Comparison of ENCODE assay signal across 14 cellular contexts in genomic region chr6:5464096-5464885, GRCh38.
DNase-seq lines count a peak whose midpoint lies in the region; ATAC-seq and TF ChIP-seq lines count a peak whose summit lies in the region.
"Had no signal": no experiment of that assay in that cellular context is flagged by ENCODE, and none has a peak within 500 bp of the region (broad histone marks: within the 10 kb centered on the region; RNA-seq: fewer than 3 reads in every experiment).

No MANE protein-coding gene starts in this region.

- H4K12ac ChIP-seq in trophoblast cell (ENCODE audit: low read depth, low read length) = no peak overlapping the region

- no peak overlapping the region for H2BK120ac ChIP-seq in trophoblast cell (ENCODE audit: insufficient read depth, low read length, poor library complexity)

- peak; percentile 58 for ATAC-seq in SK-N-SH treated with all-trans-retinoic acid at 6 μM for 48 hours
- no peak for ATAC-seq in GM19455 (IDR thresholded peaks at IDR 0.05; ENCODE audit: unreplicated experiment)

- peaks cover 2% of the 10 kb centered on the region in 2 experiments for H3K4me1 ChIP-seq in trophoblast cell (ENCODE audit: control insufficient read depth in 1 of 2, insufficient read depth in 2 of 2, low read length in 2 of 2)
- peaks cover 3% of the 10 kb centered on the region for H3K4me1 ChIP-seq in suprapubic skin
- H3K4me1 ChIP-seq: BLaER1 treated with 17β-estradiol and CSF1 and Interleukin-3, amounts not matched to agents 10 nM and 100 nM had no signal

- TF ChIP-seq POLR2A in suprapubic skin (IDR thresholded peaks at IDR 0.05) = no peak

- H3K27ac ChIP-seq in trophoblast cell (ENCODE audit: low read depth, low read length) (no peak overlapping the region), suprapubic skin (no peak overlapping the region)
- H3K27ac ChIP-seq: BLaER1 treated with 17β-estradiol and CSF1 and Interleukin-3, amounts not matched to agents 10 nM and 100 nM; KMS-11 had no signal

- no peaks in the 10 kb centered on the region for H3K79me2 ChIP-seq in trophoblast cell (ENCODE audit: control insufficient read depth, insufficient read depth, low read length, poor library complexity)

- no peak for TF ChIP-seq CTCF in choroid plexus epithelial cell (conservative IDR thresholded peaks at IDR 0.05; ENCODE audit: low read depth, low read length)
- no peak for TF ChIP-seq CTCF in suprapubic skin (IDR thresholded peaks at IDR 0.05)

- peak overlapping the region; percentile 23 for H3K9ac ChIP-seq in trophoblast cell (ENCODE audit: low read length)
- H3K9ac ChIP-seq: BLaER1 treated with 17β-estradiol and CSF1 and Interleukin-3, amounts not matched to agents 10 nM and 100 nM; KMS-11 had no signal

- no peak overlapping the region for H2AK5ac ChIP-seq in trophoblast cell (ENCODE audit: low read length)

- TF ChIP-seq EP300 in suprapubic skin (IDR thresholded peaks at IDR 0.05) = no peak

- H3K4ac ChIP-seq in trophoblast cell (ENCODE audit: low read depth, low read length) = no peak overlapping the region

- peak; percentile 47 for DNase-seq in EH (ENCODE audit: low read depth)
- DNase-seq in choroid plexus epithelial cell (ENCODE audit: low read depth) = peak; percentile 63
- DNase-seq in trophoblast cell = no peak
- DNase-seq in suprapubic skin (ENCODE audit: low spot score in 2 of 2) = no peak
- DNase-seq in NCI-H2196 (lab: John Stamatoyannopoulos, UW; ENCODE audit: unreplicated experiment) = no peak
- DNase-seq in pons (ENCODE audit: low spot score) = no peak
- DNase-seq: NCI-H1048, NCI-H146, NCI-H2081, NCI-H2227 treated with DMSO at 0.1 percent for 48 hours had no signal

- no peak overlapping the region for H3K14ac ChIP-seq in trophoblast cell (ENCODE audit: low read length)

- H3K36me3 ChIP-seq in trophoblast cell (ENCODE audit: control insufficient read depth in 1 of 2, insufficient read depth in 2 of 2, low read length in 2 of 2) = no peaks in the 10 kb centered on the region
- H3K36me3 ChIP-seq in suprapubic skin = no peaks in the 10 kb centered on the region

- H3K27me3 ChIP-seq in trophoblast cell (ENCODE audit: insufficient read depth, low read length) (no peaks in the 10 kb centered on the region), suprapubic skin (no peaks in the 10 kb centered on the region)
- H3K27me3 ChIP-seq: BLaER1 treated with 17β-estradiol and CSF1 and Interleukin-3, amounts not matched to agents 10 nM and 100 nM had no signal

- H2BK12ac ChIP-seq in trophoblast cell (ENCODE audit: low read length) = no peak overlapping the region

- no peak overlapping the region for H2AFZ ChIP-seq in trophoblast cell (ENCODE audit: insufficient read depth, low read length, poor library complexity)

- no peaks in the 10 kb centered on the region for H3K9me3 ChIP-seq in trophoblast cell (ENCODE audit: insufficient read depth, low read depth, low read length)
- H3K9me3 ChIP-seq in suprapubic skin = no peaks in the 10 kb centered on the region

- no peaks in the 10 kb centered on the region for H3K79me1 ChIP-seq in trophoblast cell (ENCODE audit: low read length)

- H2BK5ac ChIP-seq in trophoblast cell (ENCODE audit: low read depth, low read length, poor library complexity) = no peak overlapping the region

- H3K4me2 ChIP-seq in trophoblast cell (ENCODE audit: low read length) = no peak overlapping the region
- H3K4me2 ChIP-seq: BLaER1 treated with 17β-estradiol and CSF1 and Interleukin-3, amounts not matched to agents 10 nM and 100 nM; KMS-11 had no signal

- H4K8ac ChIP-seq in trophoblast cell (ENCODE audit: low read depth, low read length) = no peak overlapping the region

- H3K4me3 ChIP-seq in choroid plexus epithelial cell (ENCODE audit: low read depth, low read length) (no peak overlapping the region), trophoblast cell (ENCODE audit: low read depth, low read length) (no peak overlapping the region), suprapubic skin (no peak overlapping the region)
- H3K4me3 ChIP-seq: BLaER1 treated with 17β-estradiol and CSF1 and Interleukin-3, amounts not matched to agents 10 nM and 100 nM had no signal

- no peak overlapping the region for H3K18ac ChIP-seq in trophoblast cell (ENCODE audit: low read length)

- no peak overlapping the region for H4K91ac ChIP-seq in trophoblast cell (ENCODE audit: low read depth, low read length)

- WGBS in trophoblast cell (ENCODE audit: extremely low coverage, insufficient coverage, insufficient read length) = no CpG with 5 or more reads among the region's 6 CpGs
- WGBS in suprapubic skin = 89% methylated on average over 6 of the region's 6 CpGs

- H3K23ac ChIP-seq in trophoblast cell (ENCODE audit: low read length) = no peak overlapping the region

TF ChIP-seq in SK-N-SH treated with all-trans-retinoic acid at 6 μM for 48 hours, 23 proteins besides CTCF, POLR2A, EP300 and RAD21 (continues in another document):
- TF ChIP-seq TCF4 (CRISPR knock-in tag; IDR thresholded peaks at IDR 0.05; ENCODE audit: borderline replicate concordance) (no peak), TOX (CRISPR knock-in tag; IDR thresholded peaks at IDR 0.05; ENCODE audit: borderline replicate concordance) (no peak), ESRRG (CRISPR knock-in tag; IDR thresholded peaks at IDR 0.05) (no peak), ZNF70 (CRISPR knock-in tag; IDR thresholded peaks at IDR 0.05) (no peak), BACH2 (CRISPR knock-in tag; IDR thresholded peaks at IDR 0.05; ENCODE audit: borderline replicate concordance) (no peak), CSDC2 (CRISPR knock-in tag; IDR thresholded peaks at IDR 0.05) (no peak), ZFP3 (CRISPR knock-in tag; IDR thresholded peaks at IDR 0.05) (no peak), GLIS3 (CRISPR knock-in tag; IDR thresholded peaks at IDR 0.05) (no peak), RARB (CRISPR knock-in tag; IDR thresholded peaks at IDR 0.05) (no peak), ZFP30 (CRISPR knock-in tag; IDR thresholded peaks at IDR 0.05) (no peak), CSRNP3 (CRISPR knock-in tag; IDR thresholded peaks at IDR 0.05) (no peak), ZC3H10 (CRISPR knock-in tag; IDR thresholded peaks at IDR 0.05) (no peak), ARNTL (CRISPR knock-in tag; IDR thresholded peaks at IDR 0.05; ENCODE audit: borderline replicate concordance, low read depth) (no peak), ZNF565 (CRISPR knock-in tag; conservative IDR thresholded peaks at IDR 0.05; ENCODE audit: low read depth) (no peak)
- TF ChIP-seq, protein P1, sequence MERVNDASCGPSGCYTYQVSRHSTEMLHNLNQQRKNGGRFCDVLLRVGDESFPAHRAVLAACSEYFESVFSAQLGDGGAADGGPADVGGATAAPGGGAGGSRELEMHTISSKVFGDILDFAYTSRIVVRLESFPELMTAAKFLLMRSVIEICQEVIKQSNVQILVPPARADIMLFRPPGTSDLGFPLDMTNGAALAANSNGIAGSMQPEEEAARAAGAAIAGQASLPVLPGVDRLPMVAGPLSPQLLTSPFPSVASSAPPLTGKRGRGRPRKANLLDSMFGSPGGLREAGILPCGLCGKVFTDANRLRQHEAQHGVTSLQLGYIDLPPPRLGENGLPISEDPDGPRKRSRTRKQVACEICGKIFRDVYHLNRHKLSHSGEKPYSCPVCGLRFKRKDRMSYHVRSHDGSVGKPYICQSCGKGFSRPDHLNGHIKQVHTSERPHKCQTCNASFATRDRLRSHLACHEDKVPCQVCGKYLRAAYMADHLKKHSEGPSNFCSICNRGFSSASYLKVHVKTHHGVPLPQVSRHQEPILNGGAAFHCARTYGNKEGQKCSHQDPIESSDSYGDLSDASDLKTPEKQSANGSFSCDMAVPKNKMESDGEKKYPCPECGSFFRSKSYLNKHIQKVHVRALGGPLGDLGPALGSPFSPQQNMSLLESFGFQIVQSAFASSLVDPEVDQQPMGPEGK (CRISPR knock-in tag; IDR thresholded peaks at IDR 0.05; ENCODE audit: borderline replicate concordance) = no peak
- TF ChIP-seq, protein P2, sequence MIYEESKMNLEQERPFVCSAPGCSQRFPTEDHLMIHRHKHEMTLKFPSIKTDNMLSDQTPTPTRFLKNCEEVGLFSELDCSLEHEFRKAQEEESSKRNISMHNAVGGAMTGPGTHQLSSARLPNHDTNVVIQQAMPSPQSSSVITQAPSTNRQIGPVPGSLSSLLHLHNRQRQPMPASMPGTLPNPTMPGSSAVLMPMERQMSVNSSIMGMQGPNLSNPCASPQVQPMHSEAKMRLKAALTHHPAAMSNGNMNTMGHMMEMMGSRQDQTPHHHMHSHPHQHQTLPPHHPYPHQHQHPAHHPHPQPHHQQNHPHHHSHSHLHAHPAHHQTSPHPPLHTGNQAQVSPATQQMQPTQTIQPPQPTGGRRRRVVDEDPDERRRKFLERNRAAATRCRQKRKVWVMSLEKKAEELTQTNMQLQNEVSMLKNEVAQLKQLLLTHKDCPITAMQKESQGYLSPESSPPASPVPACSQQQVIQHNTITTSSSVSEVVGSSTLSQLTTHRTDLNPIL (CRISPR knock-in tag; IDR thresholded peaks at IDR 0.05; ENCODE audit: low read depth) = no peak

Comparison
In these comparisons a context has a peak if more than half of its experiments do, and no peak if none do; other contexts are left out.
1. DNase-seq: peak in EH (single experiment) and choroid plexus epithelial cell (single experiment); none in trophoblast cell (0 of 2), suprapubic skin (0 of 2), NCI-H2196 (single experiment) and pons (single experiment).